1 cellular context compared by ENCODE assay signal in genomic region chr2:200322607-200323006, GRCh38.
TF ChIP-seq lines count a peak whose summit lies in the region.

No MANE protein-coding gene starts in this region.

TF ChIP-seq in H1, 55 proteins besides CTCF, POLR2A, EP300 and RAD21:
- no peak for TF ChIP-seq TEAD4 (IDR thresholded peaks at IDR 0.05; ENCODE audit: low read depth, low read length)
- TF ChIP-seq NRF1 (IDR thresholded peaks at IDR 0.05; ENCODE audit: low read depth, low read length) = no peak
- no peak for TF ChIP-seq SIRT6 (IDR thresholded peaks at IDR 0.05; ENCODE audit: low read length)
- no peak for TF ChIP-seq KDM1A (IDR thresholded peaks at IDR 0.05; ENCODE audit: borderline replicate concordance, low read length)
- TF ChIP-seq POU5F1 (IDR thresholded peaks at IDR 0.05; ENCODE audit: low read depth, low read length) = no peak
- TF ChIP-seq CTBP2 (IDR thresholded peaks at IDR 0.05; ENCODE audit: borderline replicate concordance, insufficient read depth, insufficient read length, low read length) = no peak
- no peak for TF ChIP-seq PHF8 (conservative IDR thresholded peaks at IDR 0.05; ENCODE audit: low read depth, low read length)
- no peak for TF ChIP-seq CHD2 (IDR thresholded peaks at IDR 0.05; ENCODE audit: low read length)
- TF ChIP-seq EZH2 (IDR thresholded peaks at IDR 0.05; ENCODE audit: low read depth, low read length, severe bottlenecking) = no peak
- TF ChIP-seq, protein P1, sequence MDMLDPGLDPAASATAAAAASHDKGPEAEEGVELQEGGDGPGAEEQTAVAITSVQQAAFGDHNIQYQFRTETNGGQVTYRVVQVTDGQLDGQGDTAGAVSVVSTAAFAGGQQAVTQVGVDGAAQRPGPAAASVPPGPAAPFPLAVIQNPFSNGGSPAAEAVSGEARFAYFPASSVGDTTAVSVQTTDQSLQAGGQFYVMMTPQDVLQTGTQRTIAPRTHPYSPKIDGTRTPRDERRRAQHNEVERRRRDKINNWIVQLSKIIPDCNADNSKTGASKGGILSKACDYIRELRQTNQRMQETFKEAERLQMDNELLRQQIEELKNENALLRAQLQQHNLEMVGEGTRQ (IDR thresholded peaks at IDR 0.05; ENCODE audit: low read length) = no peak
- TF ChIP-seq TBP (IDR thresholded peaks at IDR 0.05; ENCODE audit: low read depth, low read length) = no peak
- TF ChIP-seq KDM5A (IDR thresholded peaks at IDR 0.05; ENCODE audit: low read length) = no peak
- no peak for TF ChIP-seq POLR2AphosphoS5 (IDR thresholded peaks at IDR 0.05; ENCODE audit: low read depth, low read length)
- no peak for TF ChIP-seq SUZ12 (IDR thresholded peaks at IDR 0.05; ENCODE audit: low read length)
- TF ChIP-seq SP4 (IDR thresholded peaks at IDR 0.05; ENCODE audit: low read length) = no peak
- TF ChIP-seq, protein P2, sequence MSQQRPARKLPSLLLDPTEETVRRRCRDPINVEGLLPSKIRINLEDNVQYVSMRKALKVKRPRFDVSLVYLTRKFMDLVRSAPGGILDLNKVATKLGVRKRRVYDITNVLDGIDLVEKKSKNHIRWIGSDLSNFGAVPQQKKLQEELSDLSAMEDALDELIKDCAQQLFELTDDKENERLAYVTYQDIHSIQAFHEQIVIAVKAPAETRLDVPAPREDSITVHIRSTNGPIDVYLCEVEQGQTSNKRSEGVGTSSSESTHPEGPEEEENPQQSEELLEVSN (IDR thresholded peaks at IDR 0.05) = no peak
- TF ChIP-seq MAX (IDR thresholded peaks at IDR 0.05) = no peak
- no peak for TF ChIP-seq GTF2F1 (IDR thresholded peaks at IDR 0.05; ENCODE audit: borderline replicate concordance, low read depth, low read length)
